In the genomic region with DNA sequence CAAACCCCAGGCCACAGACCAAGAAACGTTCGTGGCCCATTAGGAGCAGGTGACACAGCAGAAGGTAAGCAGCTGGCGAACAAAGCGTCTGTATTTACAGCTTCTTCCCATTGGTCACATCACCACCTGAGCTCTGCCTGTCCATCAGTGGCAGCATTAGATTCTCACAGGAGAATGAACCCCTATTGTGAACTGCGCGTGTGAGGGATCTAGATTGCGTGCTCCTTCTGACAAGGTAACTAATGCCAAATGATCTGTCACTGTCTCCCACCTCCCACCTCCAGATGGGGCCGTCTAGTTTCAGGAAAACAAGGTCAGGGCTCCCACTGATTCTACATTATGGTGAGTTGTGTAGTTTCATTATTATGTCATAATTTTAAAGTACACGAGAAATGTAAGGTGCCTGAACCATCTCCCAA, we compare ENCODE assay signal across 16 cellular contexts.
DNase-seq lines count a peak whose midpoint lies in the region; ATAC-seq lines count a peak whose summit lies in the region.
"Had no signal": no experiment of that assay in that cellular context is flagged by ENCODE, and none has a peak within 500 bp of the region (broad histone marks: within the 10 kb centered on the region; RNA-seq: fewer than 3 reads in every experiment).

No MANE protein-coding gene starts in this region.

- peak; percentile 7 for DNase-seq in activated CD4-positive, CD25-positive, alpha-beta regulatory T cell treated with anti-CD3 and anti-CD28 coated beads, Interleukin-2, amount 50 U/mL, for 16 hours (ENCODE audit: low read depth, low spot score)
- no peak for DNase-seq in activated CD4-positive, CD25-positive, alpha-beta regulatory T cell treated with anti-CD3 and anti-CD28 coated beads, Interleukin-2, amount 50 U/mL, for 72 hours
- DNase-seq in NCI-H146 treated with DMSO at 0.1 percent for 48 hours (lab: John Stamatoyannopoulos, UW; ENCODE audit: unreplicated experiment): peak; percentile 45
- DNase-seq in stimulated activated CD4-positive, alpha-beta T cell treated with anti-CD3 and anti-CD28 coated beads, Interleukin-2, amount 100 ng/mL, for 48 hours: peak; percentile 9 to 28
- DNase-seq in kidney tubule cell (ENCODE audit: low spot score): no peak
- DNase-seq: activated gamma-delta T cell treated with Interleukin-2 at 50 U/mL for 16 hours; CD8-positive, alpha-beta T cell; gastrocnemius medialis; GM23248; left ventricle myocardium superior; nucleus accumbens; T-helper 17 cell had no signal

- H3K4me3 Mint-ChIP-seq in activated naive CD4-positive, alpha-beta T cell treated with anti-CD3 and anti-CD28 coated beads, Interleukin-2, amount 50 U/mL, for 24 hours: peak overlapping the region; percentile 15
- H3K4me3 Mint-ChIP-seq: CD8-positive, alpha-beta T cell; dendritic cell treated with granulocyte-macrophage colony-stimulating factor and Interleukin-4, amounts not matched to agents 40 ng/mL and 50 ng/mL, for 4 days; T-helper 17 cell had no signal

- H3K4me1 Mint-ChIP-seq in activated naive CD4-positive, alpha-beta T cell treated with anti-CD3 and anti-CD28 coated beads, Interleukin-2, amount 50 U/mL, for 24 hours: peaks cover 41% of the 10 kb centered on the region

- H3K27me3 Mint-ChIP-seq in activated naive CD4-positive, alpha-beta T cell treated with anti-CD3 and anti-CD28 coated beads, Interleukin-2, amount 50 U/mL, for 24 hours: no peaks in the 10 kb centered on the region

- no peaks in the 10 kb centered on the region for H3K9me3 Mint-ChIP-seq in activated naive CD4-positive, alpha-beta T cell treated with anti-CD3 and anti-CD28 coated beads, Interleukin-2, amount 50 U/mL, for 24 hours
- H3K9me3 Mint-ChIP-seq: CD8-positive, alpha-beta T cell; dendritic cell treated with granulocyte-macrophage colony-stimulating factor and Interleukin-4, amounts not matched to agents 40 ng/mL and 50 ng/mL, for 4 days had no signal

- peak overlapping the region; percentile 53 for H3K27ac Mint-ChIP-seq in activated naive CD4-positive, alpha-beta T cell treated with anti-CD3 and anti-CD28 coated beads, Interleukin-2, amount 50 U/mL, for 24 hours
- H3K27ac Mint-ChIP-seq: CD8-positive, alpha-beta T cell; dendritic cell treated with granulocyte-macrophage colony-stimulating factor and Interleukin-4, amounts not matched to agents 40 ng/mL and 50 ng/mL, for 4 days; T-helper 17 cell had no signal

- no peak for ATAC-seq in HG02981 (IDR thresholded peaks at IDR 0.05; ENCODE audit: unreplicated experiment)
- ATAC-seq in GM21717 (IDR thresholded peaks at IDR 0.05; ENCODE audit: unreplicated experiment): no peak
- ATAC-seq: CD8-positive, alpha-beta T cell; gastrocnemius medialis; left ventricle myocardium superior; T-helper 17 cell had no signal

- H3K36me3 Mint-ChIP-seq in activated naive CD4-positive, alpha-beta T cell treated with anti-CD3 and anti-CD28 coated beads, Interleukin-2, amount 50 U/mL, for 24 hours: no peaks in the 10 kb centered on the region
- H3K36me3 Mint-ChIP-seq: CD8-positive, alpha-beta T cell had no signal

Comparison
In these comparisons a context has a peak if more than half of its experiments do, and no peak if none do; other contexts are left out.
1. DNase-seq: peak in activated CD4-positive, CD25-positive, alpha-beta regulatory T cell treated with anti-CD3 and anti-CD28 coated beads, Interleukin-2, amount 50 U/mL, for 16 hours (single experiment), NCI-H146 treated with DMSO at 0.1 percent for 48 hours (single experiment) and stimulated activated CD4-positive, alpha-beta T cell treated with anti-CD3 and anti-CD28 coated beads, Interleukin-2, amount 100 ng/mL, for 48 hours (2 of 2); none in activated CD4-positive, CD25-positive, alpha-beta regulatory T cell treated with anti-CD3 and anti-CD28 coated beads, Interleukin-2, amount 50 U/mL, for 72 hours (single experiment) and kidney tubule cell (single experiment).